ENCODE assay signal across 29 cellular contexts in the genomic region with DNA sequence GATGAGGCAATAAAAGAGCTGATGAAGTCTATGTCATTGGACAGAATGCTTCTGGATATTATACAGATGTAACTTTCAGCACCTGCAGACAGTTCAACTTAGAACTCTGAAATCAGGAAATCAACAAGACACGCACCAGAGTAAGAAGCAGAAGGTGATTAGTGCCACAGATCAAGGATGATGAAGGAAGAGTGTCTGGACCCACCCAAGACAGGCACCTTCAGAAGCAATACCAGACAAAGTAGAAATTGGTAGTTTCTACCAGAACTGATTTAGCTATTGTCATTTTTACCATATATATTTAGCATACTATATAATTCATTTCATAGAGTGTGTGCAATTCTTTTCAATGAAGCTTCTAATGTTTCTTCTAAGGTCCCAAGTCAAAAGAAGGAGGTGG.
"Had no signal": no experiment of that assay in that cellular context is flagged by ENCODE, and none has a peak within 500 bp of the region (broad histone marks: within the 10 kb centered on the region; RNA-seq: fewer than 3 reads in every experiment).

No MANE protein-coding gene starts in this region.

- H3K27me3 Mint-ChIP-seq: stimulated activated memory B cell treated with anti-CD40 and anti-IgM and Interleukin-4, amounts not matched to agents 10 μg/mL and 1 μg/mL and 100 μg/mL, for 72 hours; stimulated activated naive B cell treated with anti-CD40 and anti-IgM and Interleukin-4, amounts not matched to agents 10 μg/mL and 1 μg/mL and 100 μg/mL, for 72 hours; stimulated activated naive CD8-positive, alpha-beta T cell treated with anti-CD3 and anti-CD28 coated beads, Interleukin-15, amount 100 ng/mL, for 72 hours had no signal

- H3K27ac ChIP-seq: stomach, suprapubic skin, testis, thoracic aorta, thyroid gland, tibial artery, tibial nerve, transverse colon, upper lobe of left lung, upper lobe of right lung, uterus, vagina had no signal

- H3K4me1 ChIP-seq: stomach, suprapubic skin, testis, thyroid gland, transverse colon, upper lobe of left lung, upper lobe of right lung, uterus, vagina had no signal

- FAIRE-seq: urothelium cell line had no signal

- H3K4me3 Mint-ChIP-seq: stimulated activated effector memory CD8-positive, alpha-beta T cell treated with anti-CD3 and anti-CD28 coated beads, Interleukin-12 subunit alpha, Interleukin-12 subunit beta, amount 100 ng/mL, for 72 hours; stimulated activated memory B cell treated with anti-CD40 and anti-IgM and Interleukin-4, amounts not matched to agents 10 μg/mL and 1 μg/mL and 100 μg/mL, for 72 hours; stimulated activated naive B cell treated with anti-CD40 and anti-IgM and Interleukin-4, amounts not matched to agents 10 μg/mL and 1 μg/mL and 100 μg/mL, for 72 hours; stimulated activated naive CD8-positive, alpha-beta T cell treated with anti-CD3 and anti-CD28 coated beads, Interleukin-15, amount 100 ng/mL, for 72 hours; stimulated activated naive CD8-positive, alpha-beta T cell treated with anti-CD3 and anti-CD28 coated beads, Interleukin-15, Interleukin-2, amounts not matched to agents 100 ng/mL and 50 ng/mL, for 24 hours; type B pancreatic cell had no signal

- H3K9me3 Mint-ChIP-seq: stimulated activated effector memory CD8-positive, alpha-beta T cell treated with anti-CD3 and anti-CD28 coated beads, Interleukin-12 subunit alpha, Interleukin-12 subunit beta, amount 100 ng/mL, for 72 hours; stimulated activated naive CD8-positive, alpha-beta T cell treated with anti-CD3 and anti-CD28 coated beads, Interleukin-15, amount 100 ng/mL, for 72 hours; stimulated activated naive CD8-positive, alpha-beta T cell treated with anti-CD3 and anti-CD28 coated beads, Interleukin-15, Interleukin-2, amounts not matched to agents 100 ng/mL and 50 ng/mL, for 24 hours; type B pancreatic cell had no signal

- H3K27me3 ChIP-seq: testis, thyroid gland, tibial nerve, transverse colon, upper lobe of left lung, upper lobe of right lung, uterus, vagina had no signal

- H3K36me3 ChIP-seq: stomach, suprapubic skin, thoracic aorta, thyroid gland, tibial artery, tibial nerve, transverse colon, upper lobe of left lung, upper lobe of right lung, uterus, vagina had no signal

- H3K4me1 Mint-ChIP-seq: stimulated activated effector memory CD8-positive, alpha-beta T cell treated with anti-CD3 and anti-CD28 coated beads, Interleukin-12 subunit alpha, Interleukin-12 subunit beta, amount 100 ng/mL, for 72 hours; stimulated activated memory B cell treated with anti-CD40 and anti-IgM and Interleukin-4, amounts not matched to agents 10 μg/mL and 1 μg/mL and 100 μg/mL, for 72 hours; stimulated activated naive B cell treated with anti-CD40 and anti-IgM and Interleukin-4, amounts not matched to agents 10 μg/mL and 1 μg/mL and 100 μg/mL, for 72 hours; stimulated activated naive CD8-positive, alpha-beta T cell treated with anti-CD3 and anti-CD28 coated beads, Interleukin-15, amount 100 ng/mL, for 72 hours had no signal

- H3K36me3 Mint-ChIP-seq: stimulated activated effector memory CD8-positive, alpha-beta T cell treated with anti-CD3 and anti-CD28 coated beads, Interleukin-12 subunit alpha, Interleukin-12 subunit beta, amount 100 ng/mL, for 72 hours; stimulated activated memory B cell treated with anti-CD40 and anti-IgM and Interleukin-4, amounts not matched to agents 10 μg/mL and 1 μg/mL and 100 μg/mL, for 72 hours; stimulated activated naive B cell treated with anti-CD40 and anti-IgM and Interleukin-4, amounts not matched to agents 10 μg/mL and 1 μg/mL and 100 μg/mL, for 72 hours; type B pancreatic cell had no signal

- DNase-seq: stimulated activated CD4-positive, alpha-beta T cell treated with anti-CD3 and anti-CD28 coated beads, Interleukin-2, amount 100 ng/mL, for 48 hours; stimulated activated CD4-positive, alpha-beta T cell treated with anti-CD3 and anti-CD28 coated beads, Interleukin-4, amount 100 ng/mL, for 1 hour; stimulated activated CD4-positive, alpha-beta T cell treated with anti-CD3 and anti-CD28 coated beads, Interleukin-4, amount 100 ng/mL, for 24 hours; stimulated activated CD4-positive, alpha-beta T cell treated with anti-CD3 and anti-CD28 coated beads, Interleukin-4, amount 100 ng/mL, for 4 hours; stimulated activated CD8-positive, alpha-beta memory T cell treated with anti-CD3 and anti-CD28 coated beads, Interleukin-4, amount 100 ng/mL, for 48 hours; stimulated activated naive B cell treated with anti-CD40 and anti-IgM and Interleukin-4, amounts not matched to agents 10 μg/mL and 1 μg/mL and 100 μg/mL, for 72 hours; stimulated activated naive CD4-positive, alpha-beta T cell; stimulated activated naive CD4-positive, alpha-beta T cell treated with Interleukin-2 at 50 U/mL for 16 hours; stimulated activated naive CD8-positive, alpha-beta T cell treated with anti-CD3 and anti-CD28 coated beads, Interleukin-15, amount 100 ng/mL, for 72 hours; stimulated activated naive CD8-positive, alpha-beta T cell treated with anti-CD3 and anti-CD28 coated beads, Interleukin-15, Interleukin-2, amounts not matched to agents 100 U/mL and 50 U/mL, for 24 hours; stomach; substantia nigra; testis; thyroid gland; tibial artery; transverse colon; trophoblast cell; upper lobe of left lung; upper lobe of right lung; uterus had no signal

- H3K4me3 ChIP-seq: stomach, suprapubic skin, testis, thoracic aorta, thyroid gland, tibial artery, tibial nerve, transverse colon, upper lobe of left lung, upper lobe of right lung, uterus, vagina had no signal

- H3K27ac Mint-ChIP-seq: stimulated activated effector memory CD8-positive, alpha-beta T cell treated with anti-CD3 and anti-CD28 coated beads, Interleukin-12 subunit alpha, Interleukin-12 subunit beta, amount 100 ng/mL, for 72 hours; stimulated activated memory B cell treated with anti-CD40 and anti-IgM and Interleukin-4, amounts not matched to agents 10 μg/mL and 1 μg/mL and 100 μg/mL, for 72 hours; stimulated activated naive B cell treated with anti-CD40 and anti-IgM and Interleukin-4, amounts not matched to agents 10 μg/mL and 1 μg/mL and 100 μg/mL, for 72 hours; stimulated activated naive CD8-positive, alpha-beta T cell treated with anti-CD3 and anti-CD28 coated beads, Interleukin-15, amount 100 ng/mL, for 72 hours; stimulated activated naive CD8-positive, alpha-beta T cell treated with anti-CD3 and anti-CD28 coated beads, Interleukin-15, Interleukin-2, amounts not matched to agents 100 ng/mL and 50 ng/mL, for 24 hours; type B pancreatic cell had no signal

- ATAC-seq: stimulated activated effector memory CD8-positive, alpha-beta T cell treated with anti-CD3 and anti-CD28 coated beads, Interleukin-12 subunit alpha, Interleukin-12 subunit beta, amount 100 ng/mL, for 72 hours; stimulated activated memory B cell treated with anti-CD40 and anti-IgM and Interleukin-4, amounts not matched to agents 10 μg/mL and 1 μg/mL and 100 μg/mL, for 72 hours; stimulated activated naive B cell treated with anti-CD40 and anti-IgM and Interleukin-4, amounts not matched to agents 10 μg/mL and 1 μg/mL and 100 μg/mL, for 72 hours; stimulated activated naive CD8-positive, alpha-beta T cell treated with anti-CD3 and anti-CD28 coated beads, Interleukin-15, amount 100 ng/mL, for 72 hours; stimulated activated naive CD8-positive, alpha-beta T cell treated with anti-CD3 and anti-CD28 coated beads, Interleukin-15, Interleukin-2, amounts not matched to agents 100 U/mL and 50 U/mL, for 24 hours; upper lobe of right lung had no signal

- H3K9me3 ChIP-seq: stomach, suprapubic skin, testis, thoracic aorta, thyroid gland, tibial artery, tibial nerve, transverse colon, upper lobe of left lung, upper lobe of right lung, uterus, vagina had no signal
